In genomic region chr6:36623547-36624459, GRCh38 we compare ENCODE assay signal across 8 cellular contexts.
DNase-seq lines count a peak whose midpoint lies in the region; ATAC-seq and TF ChIP-seq lines count a peak whose summit lies in the region.

No MANE protein-coding gene starts in this region.

- no peak overlapping the region for H3K4me3 ChIP-seq in GM12864 (ENCODE audit: low read depth, low read length)

- peak; percentile 90 for TF ChIP-seq CTCF in GM12864 (IDR thresholded peaks at IDR 0.05; ENCODE audit: low read depth, low read length, missing control alignments)

- ATAC-seq in HG03432 (IDR thresholded peaks at IDR 0.05; ENCODE audit: unreplicated experiment), result peak; percentile 60
- no peak for ATAC-seq in GM21390 (IDR thresholded peaks at IDR 0.05; ENCODE audit: unreplicated experiment)

- DNase-seq in GM12864 (ENCODE audit: low read depth), result no peak
- DNase-seq in NCI-H69 (lab: John Stamatoyannopoulos, UW), result peak; percentile 94
- peak; percentile 85 to 88 for DNase-seq in activated CD4-positive, alpha-beta T cell treated with anti-CD3 and anti-CD28 coated beads, Interleukin-2, amount 50 U/mL, for 48 hours
- DNase-seq in ecto neural progenitor cell (ENCODE audit: low spot score), result peak; percentile 85
- peak; percentile 97 for DNase-seq in medulla oblongata (ENCODE audit: extremely low spot score)
- DNase-seq in stimulated activated CD8-positive, alpha-beta memory T cell treated with anti-CD3 and anti-CD28 coated beads, Interleukin-15, amount 100 ng/mL, for 1 hour (ENCODE audit: low read depth), result peak; percentile 66
